ENCODE assay signal across 8 cellular contexts in the genomic region with DNA sequence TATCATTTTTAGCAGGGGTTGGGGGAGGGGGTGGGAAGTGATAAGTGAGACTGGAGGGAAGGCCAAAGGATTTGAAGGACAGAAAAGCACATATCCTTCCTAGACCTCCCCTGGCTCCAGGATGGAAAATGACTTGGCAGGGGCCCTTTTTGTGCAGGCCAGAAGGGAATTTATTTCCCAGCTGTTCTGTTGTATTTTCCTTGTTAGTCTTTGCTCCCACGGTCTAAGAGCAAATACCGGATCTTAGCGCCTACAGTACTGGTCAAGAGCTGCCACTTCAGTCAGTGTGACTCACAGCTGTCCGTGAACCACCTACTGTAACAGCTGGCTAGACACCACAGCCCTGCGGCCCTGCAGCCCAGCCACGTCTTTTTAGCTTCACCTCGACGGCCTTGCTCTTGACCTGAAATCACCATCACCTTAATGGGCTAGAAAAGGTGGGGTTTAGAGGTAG. TPM values are rescaled to one million over a fixed set of nuclear protein-coding genes. Genes with fewer than 3 reads are reported as not detected.
DNase-seq lines count a peak whose midpoint lies in the region; ATAC-seq, FAIRE-seq and TF ChIP-seq lines count a peak whose summit lies in the region.

No MANE protein-coding gene starts in this region.

- H3K4me3 Mint-ChIP-seq in astrocyte (ENCODE audit: unreplicated experiment) = peak overlapping the region; percentile 51
- H3K4me3 Mint-ChIP-seq in activated T-helper 17 cell treated with anti-CD3 and anti-CD28 coated beads, Interleukin-2, amount 50 U/mL, for 72 hours = no peak overlapping the region

- H3K27ac Mint-ChIP-seq in astrocyte (ENCODE audit: unreplicated experiment) = peak overlapping the region; percentile 90
- no peak overlapping the region for H3K27ac Mint-ChIP-seq in activated T-helper 17 cell treated with anti-CD3 and anti-CD28 coated beads, Interleukin-2, amount 50 U/mL, for 72 hours

- H2AFZ ChIP-seq in astrocyte (ENCODE audit: low read depth, low read length) = no peak overlapping the region

- TF ChIP-seq CTCF in astrocyte (IDR thresholded peaks at IDR 0.05; ENCODE audit: insufficient read depth, low read depth, low read length) (no peak), kidney (IDR thresholded peaks at IDR 0.05; ENCODE audit: borderline replicate concordance, extremely low read depth, insufficient read depth) (no peak), thyroid gland (IDR thresholded peaks at IDR 0.05) (no peak)

- peak overlapping the region; percentile 56 for H3K4me2 ChIP-seq in astrocyte (ENCODE audit: low read length)

- no peaks in the 10 kb centered on the region for H3K27me3 Mint-ChIP-seq in astrocyte (ENCODE audit: low read depth, unreplicated experiment)
- H3K27me3 Mint-ChIP-seq in activated T-helper 17 cell treated with anti-CD3 and anti-CD28 coated beads, Interleukin-2, amount 50 U/mL, for 72 hours = peaks cover 8% of the 10 kb centered on the region

- no peaks in the 10 kb centered on the region for H3K9me3 Mint-ChIP-seq in astrocyte (ENCODE audit: unreplicated experiment)
- no peaks in the 10 kb centered on the region for H3K9me3 Mint-ChIP-seq in activated T-helper 17 cell treated with anti-CD3 and anti-CD28 coated beads, Interleukin-2, amount 50 U/mL, for 72 hours

- DNase-seq in LoVo (ENCODE audit: low spot score) (peak; percentile 49), astrocyte (ENCODE audit: low read depth) (peak; percentile 99), kidney (peak; percentile 86), thyroid gland (peak; percentile 89 to 92), HuH-7 (ENCODE audit: low spot score) (no peak), COLO829 (ENCODE audit: low spot score) (no peak), DMS114 treated with DMSO at 0.1 percent for 48 hours (lab: John Stamatoyannopoulos, UW; ENCODE audit: unreplicated experiment) (no peak)

- WGBS in thyroid gland, 2 donors = 5 to 20% methylated on average over 8 of the region's 8 CpGs

- H3K4me3 ChIP-seq in astrocyte (ENCODE audit: insufficient read depth, low read depth, low read length) (no peak overlapping the region), kidney (ENCODE audit: low read length in 2 of 2) (no peak overlapping the region), thyroid gland (replicated peaks in 1 of 3) (no peak overlapping the region)

- H3K9ac ChIP-seq in astrocyte (ENCODE audit: low read length) = peak overlapping the region; percentile 71
- no peak overlapping the region for H3K9ac ChIP-seq in kidney (ENCODE audit: low read length in 2 of 2)

- H3K4me1 Mint-ChIP-seq in astrocyte (ENCODE audit: low read depth, unreplicated experiment) = peaks cover 49% of the 10 kb centered on the region
- peaks cover 6% of the 10 kb centered on the region for H3K4me1 Mint-ChIP-seq in activated T-helper 17 cell treated with anti-CD3 and anti-CD28 coated beads, Interleukin-2, amount 50 U/mL, for 72 hours

- intact Hi-C loops in kidney (cut with DNase I) = no loop called here
- intact Hi-C loops in thyroid gland (cut with DNase I) = no loop called here

- H3K79me2 ChIP-seq in astrocyte (ENCODE audit: insufficient read depth, low read length) = no peaks in the 10 kb centered on the region

- no peaks in the 10 kb centered on the region for H3K9me3 ChIP-seq in astrocyte (ENCODE audit: insufficient read depth, low read depth, low read length)
- H3K9me3 ChIP-seq in kidney (ENCODE audit: control insufficient read depth in 1 of 2, low read length in 2 of 2) = no peaks in the 10 kb centered on the region
- H3K9me3 ChIP-seq in thyroid gland = no peaks in the 10 kb centered on the region

- no peaks in the 10 kb centered on the region for H3K27me3 ChIP-seq in astrocyte (ENCODE audit: insufficient read depth, low read length)
- no peaks in the 10 kb centered on the region for H3K27me3 ChIP-seq in thyroid gland

- no peak for ATAC-seq in activated T-helper 17 cell treated with anti-CD3 and anti-CD28 coated beads, Interleukin-2, amount 50 U/mL, for 72 hours (replicated peaks)

- FAIRE-seq in astrocyte (lab: Jason Lieb, UNC) (no peak), kidney (lab: Jason Lieb, UNC) (no peak)

- H3K4me1 ChIP-seq in astrocyte (ENCODE audit: insufficient read depth, low read length) (peaks cover 38% of the 10 kb centered on the region), kidney (ENCODE audit: control insufficient read depth in 1 of 2, insufficient read depth in 1 of 2, low read depth in 1 of 2, low read length in 2 of 2) (peaks cover 10 to 12% of the 10 kb centered on the region in 2 donors), thyroid gland (peaks cover 52 to 70% of the 10 kb centered on the region in 2 donors)

- H3K27ac ChIP-seq in astrocyte (ENCODE audit: low read depth, low read length) = peak overlapping the region; percentile 91
- peak overlapping the region; percentile 49 to 86 for H3K27ac ChIP-seq in kidney (ENCODE audit: low read depth in 2 of 2, low read length in 2 of 2)
- peak overlapping the region; percentile 93 to 98 (median 96) for H3K27ac ChIP-seq in thyroid gland

- H3K36me3 ChIP-seq in astrocyte (ENCODE audit: insufficient read depth, low read length) (no peaks in the 10 kb centered on the region), kidney (ENCODE audit: control insufficient read depth in 1 of 2, insufficient read depth in 2 of 2, low read length in 2 of 2) (no peaks in the 10 kb centered on the region), thyroid gland (no peaks in the 10 kb centered on the region)

- H3K36me3 Mint-ChIP-seq in astrocyte (ENCODE audit: low read depth, unreplicated experiment) = no peaks in the 10 kb centered on the region
- H3K36me3 Mint-ChIP-seq in activated T-helper 17 cell treated with anti-CD3 and anti-CD28 coated beads, Interleukin-2, amount 50 U/mL, for 72 hours (ENCODE audit: low read depth) = no peaks in the 10 kb centered on the region

- TF ChIP-seq POLR2A in thyroid gland (IDR thresholded peaks at IDR 0.05) = peak in 1 of 2 donors; percentile 35

- no peaks in the 10 kb centered on the region for H4K20me1 ChIP-seq in astrocyte (ENCODE audit: insufficient read depth, low read length)

RNA-seq across cellular contexts. Expression of a gene that starts 51.0 kb away (rescaled TPM):
- total RNA-seq in astrocyte (81.5 and 119 TPM in 2 replicates), kidney (71.3 TPM), thyroid gland (100 to 1,000 TPM in 2 of 4 donors, 10 to 100 TPM in 2; 59.9 to 133 (median 85.0) TPM)
- 25.0 TPM for polyA plus RNA-seq in kidney (ENCODE audit: insufficient read depth, low read depth, low replicate concordance)
- 1 to 10 TPM; 1.8 to 3.1 TPM for total RNA-seq in activated T-helper 17 cell treated with anti-CD3 and anti-CD28 coated beads, Interleukin-2, amount 50 U/mL, for 72 hours

Comparison
In these comparisons a context has a peak if more than half of its experiments do, and no peak if none do; other contexts are left out.
1. DNase-seq: peak in LoVo (single experiment), astrocyte (single experiment), kidney (single experiment) and thyroid gland (2 of 2); none in HuH-7 (single experiment), COLO829 (single experiment) and DMS114 treated with DMSO at 0.1 percent for 48 hours (single experiment).
2. RNA of a gene that starts 51.0 kb away (total RNA-seq): 59.9 to 133 TPM in thyroid gland, 81.5 to 119 TPM in astrocyte and 71.3 TPM in kidney (single experiment); 1.8 to 3.1 TPM in activated T-helper 17 cell treated with anti-CD3 and anti-CD28 coated beads, Interleukin-2, amount 50 U/mL, for 72 hours; every median in the first group is over 10 times any median in the second.
3. Peak in every context shown above with its lines, with median percentiles within 50 percentile points of each other: H3K27ac ChIP-seq.